In the genomic region with DNA sequence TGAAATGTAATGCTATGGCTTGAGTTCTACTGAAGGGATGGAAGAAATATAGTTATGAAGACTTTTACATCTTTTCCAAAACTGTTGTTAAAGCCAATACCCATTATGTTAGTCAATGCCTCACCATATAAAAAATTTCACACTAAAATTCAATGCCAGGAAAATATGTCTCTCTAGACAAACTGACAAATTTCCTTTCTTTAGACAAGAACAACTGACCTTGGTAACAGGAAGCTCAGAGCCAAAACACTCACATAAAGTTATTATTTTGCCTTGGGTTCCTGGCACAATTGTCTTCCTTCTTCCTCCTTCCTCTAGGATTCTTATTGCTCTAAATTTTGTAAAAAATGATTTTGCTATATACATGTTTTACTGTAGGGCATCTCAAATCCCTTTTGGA, we compare ENCODE assay signal across 14 cellular contexts. TPM values are rescaled to one million over a fixed set of nuclear protein-coding genes. Genes with fewer than 3 reads are reported as not detected.
DNase-seq lines count a peak whose midpoint lies in the region; ATAC-seq and TF ChIP-seq lines count a peak whose summit lies in the region.
"Had no signal": no experiment of that assay in that cellular context is flagged by ENCODE, and none has a peak within 500 bp of the region (broad histone marks: within the 10 kb centered on the region; RNA-seq: fewer than 3 reads in every experiment).

No MANE protein-coding gene starts in this region.

- H3K9me3 ChIP-seq in OCI-LY7 (ENCODE audit: low read length), result no peaks in the 10 kb centered on the region
- H3K9me3 ChIP-seq: tibial nerve had no signal

- H3K27ac Mint-ChIP-seq in activated CD4-positive, alpha-beta T cell treated with anti-CD3 and anti-CD28 coated beads, Interleukin-2, amount 10 ng/mL, durations not matched to agents 7 days and 5 days, result peak overlapping the region; percentile 84
- H3K27ac Mint-ChIP-seq in effector memory CD8-positive, alpha-beta T cell, result peak overlapping the region; percentile 85 to 91
- peak overlapping the region; percentile 96 for H3K27ac Mint-ChIP-seq in progenitor cell of endocrine pancreas
- H3K27ac Mint-ChIP-seq: dendritic cell treated with granulocyte-macrophage colony-stimulating factor and Interleukin-4, amounts not matched to agents 40 ng/mL and 50 ng/mL, for 4 days had no signal

- H3K4me2 ChIP-seq in OCI-LY7 (ENCODE audit: low read length), result peak overlapping the region; percentile 53
- H3K4me2 ChIP-seq: PC-9 had no signal

- no peaks in the 10 kb centered on the region for H3K9me3 Mint-ChIP-seq in activated CD4-positive, alpha-beta T cell treated with anti-CD3 and anti-CD28 coated beads, Interleukin-2, amount 10 ng/mL, durations not matched to agents 7 days and 5 days
- H3K9me3 Mint-ChIP-seq in effector memory CD8-positive, alpha-beta T cell, result no peaks in the 10 kb centered on the region
- H3K9me3 Mint-ChIP-seq in progenitor cell of endocrine pancreas (ENCODE audit: low read depth), result no peaks in the 10 kb centered on the region
- H3K9me3 Mint-ChIP-seq: dendritic cell treated with granulocyte-macrophage colony-stimulating factor and Interleukin-4, amounts not matched to agents 40 ng/mL and 50 ng/mL, for 4 days had no signal

- intact Hi-C loops in OCI-LY7 (cut with micrococcal nuclease; ENCODE audit: unreplicated experiment), result no loop called here

- H3K27me3 Mint-ChIP-seq in activated CD4-positive, alpha-beta T cell treated with anti-CD3 and anti-CD28 coated beads, Interleukin-2, amount 10 ng/mL, durations not matched to agents 7 days and 5 days, result no peaks in the 10 kb centered on the region
- H3K27me3 Mint-ChIP-seq in effector memory CD8-positive, alpha-beta T cell, result no peaks in the 10 kb centered on the region
- no peaks in the 10 kb centered on the region for H3K27me3 Mint-ChIP-seq in progenitor cell of endocrine pancreas
- H3K27me3 Mint-ChIP-seq: dendritic cell treated with granulocyte-macrophage colony-stimulating factor and Interleukin-4, amounts not matched to agents 40 ng/mL and 50 ng/mL, for 4 days had no signal

- no peaks in the 10 kb centered on the region for H3K79me2 ChIP-seq in OCI-LY7 (ENCODE audit: insufficient read depth, low read depth, low read length)

- H3K4me1 Mint-ChIP-seq in activated CD4-positive, alpha-beta T cell treated with anti-CD3 and anti-CD28 coated beads, Interleukin-2, amount 10 ng/mL, durations not matched to agents 7 days and 5 days, result peaks cover 30% of the 10 kb centered on the region
- peaks cover 9 to 30% of the 10 kb centered on the region in 2 donors for H3K4me1 Mint-ChIP-seq in effector memory CD8-positive, alpha-beta T cell (ENCODE audit: low read depth in 2 of 2)
- peaks cover 41% of the 10 kb centered on the region for H3K4me1 Mint-ChIP-seq in progenitor cell of endocrine pancreas (ENCODE audit: low read depth)

- TF ChIP-seq CTCF in OCI-LY7 (conservative IDR thresholded peaks at IDR 0.05; ENCODE audit: low read length) (no peak), progenitor cell of endocrine pancreas (IDR thresholded peaks at IDR 0.05; ENCODE audit: unreplicated experiment) (no peak)

- DNase-seq in activated CD4-positive, alpha-beta T cell treated with anti-CD3 and anti-CD28 coated beads, Interleukin-2, amount 10 ng/mL, durations not matched to agents 7 days and 5 days, result no peak
- DNase-seq in activated CD4-positive, alpha-beta T cell treated with anti-CD3 and anti-CD28 coated beads, Interleukin-2, amount 50 U/mL, for 4 hours, result no peak
- DNase-seq in OCI-LY7 (ENCODE audit: low spot score), result no peak
- no peak for DNase-seq in effector memory CD8-positive, alpha-beta T cell
- DNase-seq in progenitor cell of endocrine pancreas (ENCODE audit: low spot score, unreplicated experiment), result no peak
- DNase-seq in AG08396 (ENCODE audit: low spot score), result no peak
- no peak for DNase-seq in stimulated activated CD4-positive, alpha-beta T cell treated with anti-CD3 and anti-CD28 coated beads, Interleukin-1b, Interleukin-23, amount 100 ng/mL, for 48 hours
- DNase-seq: DMS 273 treated with DMSO at 0.1 percent for 48 hours, NCI-H2227 treated with DMSO at 0.1 percent for 48 hours, occipital lobe, PC-9 had no signal

- peak overlapping the region; percentile 5 for H3K27ac ChIP-seq in OCI-LY7 (ENCODE audit: low read depth, low read length, poor library complexity, severe bottlenecking)
- H3K27ac ChIP-seq: PC-9 had no signal

- peak overlapping the region; percentile 19 for H3K4me3 ChIP-seq in OCI-LY7 (ENCODE audit: low read depth, low read length, poor library complexity, severe bottlenecking)
- H3K4me3 ChIP-seq: PC-9, tibial nerve had no signal

- no peaks in the 10 kb centered on the region for H4K20me1 ChIP-seq in OCI-LY7 (ENCODE audit: insufficient read depth, low read length)

- peaks cover 19% of the 10 kb centered on the region for H3K4me1 ChIP-seq in OCI-LY7 (ENCODE audit: insufficient read depth, low read length, poor library complexity, severe bottlenecking)
- H3K4me1 ChIP-seq: tibial nerve had no signal

- BruUV-seq in OCI-LY7 (replicated peaks; lab: Mats Ljungman, UMichigan), result no TSS peak

- peaks cover 68% of the 10 kb centered on the region for H3K36me3 Mint-ChIP-seq in activated CD4-positive, alpha-beta T cell treated with anti-CD3 and anti-CD28 coated beads, Interleukin-2, amount 10 ng/mL, durations not matched to agents 7 days and 5 days (ENCODE audit: low read depth)
- H3K36me3 Mint-ChIP-seq in effector memory CD8-positive, alpha-beta T cell (ENCODE audit: insufficient read depth), result peaks cover 29% of the 10 kb centered on the region
- H3K36me3 Mint-ChIP-seq in progenitor cell of endocrine pancreas (ENCODE audit: insufficient read depth), result peaks cover 33% of the 10 kb centered on the region

- CTCF ChIA-PET in activated CD4-positive, alpha-beta T cell treated with anti-CD3 and anti-CD28 coated beads, Interleukin-2, amount 10 ng/mL, durations not matched to agents 7 days and 5 days (lab: Charles Lee), result interaction anchor here (1.0 to 1.7 kb wide), 4 partner anchors 8 to 27 kb away, joined by 3 to 4 read pairs (median 3); a partner anchor contains a TSS
- CTCF ChIA-PET in OCI-LY7 (lab: Charles Lee; ENCODE audit: unreplicated experiment), result no interaction called here

- peak overlapping the region; percentile 34 for H3K4me3 Mint-ChIP-seq in activated CD4-positive, alpha-beta T cell treated with anti-CD3 and anti-CD28 coated beads, Interleukin-2, amount 10 ng/mL, durations not matched to agents 7 days and 5 days
- H3K4me3 Mint-ChIP-seq in effector memory CD8-positive, alpha-beta T cell, result peak overlapping the region in 1 of 2 donors; percentile 40
- H3K4me3 Mint-ChIP-seq in progenitor cell of endocrine pancreas (ENCODE audit: low read depth), result no peak overlapping the region
- H3K4me3 Mint-ChIP-seq: dendritic cell treated with granulocyte-macrophage colony-stimulating factor and Interleukin-4, amounts not matched to agents 40 ng/mL and 50 ng/mL, for 4 days had no signal

- no peak overlapping the region for H2AFZ ChIP-seq in OCI-LY7 (ENCODE audit: low read length)
- H2AFZ ChIP-seq: PC-9 had no signal

- no peak for ATAC-seq in effector memory CD8-positive, alpha-beta T cell (replicated peaks)
- ATAC-seq in GM21515 (IDR thresholded peaks at IDR 0.05; ENCODE audit: unreplicated experiment), result no peak

- no peaks in the 10 kb centered on the region for H3K9me2 ChIP-seq in OCI-LY7 (ENCODE audit: insufficient read depth, low read length)

- POLR2A ChIA-PET in activated CD4-positive, alpha-beta T cell treated with anti-CD3 and anti-CD28 coated beads, Interleukin-2, amount 10 ng/mL, durations not matched to agents 7 days and 5 days (lab: Charles Lee), result interaction anchor here (0.6 kb wide), 1 partner anchor 284 kb away, joined by 3 read pairs; no protein-coding TSS in a partner anchor
- POLR2A ChIA-PET in OCI-LY7 (lab: Charles Lee), result interaction anchor here (0.6 kb wide), 1 partner anchor 25 kb away, joined by 4 read pairs; no protein-coding TSS in a partner anchor

- peaks cover 91% of the 10 kb centered on the region for H3K36me3 ChIP-seq in OCI-LY7 (ENCODE audit: insufficient read depth, low read length)

RNA-seq across cellular contexts. Expression of a gene that starts 26.7 kb away (rescaled TPM):
- 10 to 100 TPM; 38.4 to 46.8 TPM for total RNA-seq in activated CD4-positive, alpha-beta T cell treated with anti-CD3 and anti-CD28 coated beads, Interleukin-2, amount 10 ng/mL, durations not matched to agents 7 days and 5 days
- 28.1 and 46.7 TPM in 2 replicates for total RNA-seq in OCI-LY7 (2014; rRNA removed; shearing (Covaris generic))
- 45.8 and 46.0 TPM in 2 replicates for total RNA-seq in OCI-LY7 (2022)
- total RNA-seq in progenitor cell of endocrine pancreas, result 62.6 and 65.7 TPM in 2 replicates

RNA-seq across cellular contexts. Expression of a gene that starts 37.5 kb away (rescaled TPM):
- 1 to 10 TPM; 4.3 to 5.4 TPM for total RNA-seq in activated CD4-positive, alpha-beta T cell treated with anti-CD3 and anti-CD28 coated beads, Interleukin-2, amount 10 ng/mL, durations not matched to agents 7 days and 5 days
- total RNA-seq in OCI-LY7 (2014; rRNA removed; shearing (Covaris generic)), result 4.1 and 4.8 TPM in 2 replicates
- total RNA-seq in OCI-LY7 (2022) (21.0 and 21.6 TPM in 2 replicates), progenitor cell of endocrine pancreas (9.6 and 10.3 TPM in 2 replicates)

RNA-seq across cellular contexts. Expression of a gene that starts 54.0 kb away (rescaled TPM):
- total RNA-seq in activated CD4-positive, alpha-beta T cell treated with anti-CD3 and anti-CD28 coated beads, Interleukin-2, amount 10 ng/mL, durations not matched to agents 7 days and 5 days, result 10 to 100 TPM; 31.3 to 32.8 TPM
- 29.2 and 34.7 TPM in 2 replicates for total RNA-seq in OCI-LY7 (2014; rRNA removed; shearing (Covaris generic))
- total RNA-seq in OCI-LY7 (2022), result 50.5 and 55.3 TPM in 2 replicates
- total RNA-seq in progenitor cell of endocrine pancreas, result 152 and 156 TPM in 2 replicates
